ENCODE assay signal across 8 cellular contexts in genomic region chr3:36943601-36944000, GRCh38. TPM values are rescaled to one million over a fixed set of nuclear protein-coding genes. Genes with fewer than 3 reads are reported as not detected.
A peak's percentile ranks its signal among the peaks of the same experiment; 100 is the strongest.
DNase-seq lines count a peak whose midpoint lies in the region; TF ChIP-seq lines count a peak whose summit lies in the region.

No MANE protein-coding gene starts in this region.

- DNase-seq in Karpas-422 (peak; percentile 52), nephron progenitor cell (no peak), hepatic stellate cell (ENCODE audit: low spot score) (no peak), MG63 (no peak), EL (no peak), medulla oblongata (ENCODE audit: extremely low spot score) (no peak)

- TF ChIP-seq CTCF in nephron progenitor cell (IDR thresholded peaks at IDR 0.05), result no peak

- peaks cover 41% of the 10 kb centered on the region for H3K4me1 Mint-ChIP-seq in nephron progenitor cell

- H3K36me3 ChIP-seq in BLaER1 (no peaks in the 10 kb centered on the region), Karpas-422 (ENCODE audit: insufficient read depth, low read length) (no peaks in the 10 kb centered on the region), duodenal mucosa (ENCODE audit: control insufficient read depth in 1 of 2, insufficient read depth in 2 of 2, low read length in 2 of 2) (no peaks in the 10 kb centered on the region), MG63 (no peaks in the 10 kb centered on the region)

- no peak overlapping the region for H3K27ac Mint-ChIP-seq in nephron progenitor cell

- H3K4me3 Mint-ChIP-seq in nephron progenitor cell, result peak overlapping the region; percentile 82

- H3K27me3 ChIP-seq in BLaER1, result no peaks in the 10 kb centered on the region; the same call in 1 of the 2 replicates
- H3K27me3 ChIP-seq in Karpas-422 (ENCODE audit: low read length), result no peaks in the 10 kb centered on the region
- H3K27me3 ChIP-seq in duodenal mucosa (ENCODE audit: control insufficient read depth in 1 of 2, insufficient read depth in 2 of 2, low read length in 2 of 2), result peaks cover 0 to 3% of the 10 kb centered on the region in 2 donors
- H3K27me3 ChIP-seq in MG63, result no peaks in the 10 kb centered on the region

- no peaks in the 10 kb centered on the region for H3K9me2 ChIP-seq in Karpas-422 (replicated peaks; ENCODE audit: insufficient read depth, low read length)

- peaks cover 50% of the 10 kb centered on the region for H3K79me2 ChIP-seq in Karpas-422 (ENCODE audit: low read length)

- no peaks in the 10 kb centered on the region for H4K20me1 ChIP-seq in BLaER1
- no peaks in the 10 kb centered on the region for H4K20me1 ChIP-seq in Karpas-422 (ENCODE audit: insufficient read depth, low read depth, low read length)

- peaks cover 28% of the 10 kb centered on the region for H3K36me3 Mint-ChIP-seq in nephron progenitor cell (ENCODE audit: low read depth)

- H3K4me2 ChIP-seq in BLaER1 (peak overlapping the region; percentile 89), Karpas-422 (ENCODE audit: low read depth, low read length, poor library complexity, severe bottlenecking) (peak overlapping the region; percentile 87)

- H3K27ac ChIP-seq in BLaER1 (peak overlapping the region; percentile 92), Karpas-422 (ENCODE audit: low read length) (peak overlapping the region; percentile 75), duodenal mucosa (ENCODE audit: low read depth, low read length) (no peak overlapping the region)

- H3K9me3 ChIP-seq in BLaER1, result peaks cover 35% of the 10 kb centered on the region
- H3K9me3 ChIP-seq in Karpas-422 (ENCODE audit: low read length), result no peaks in the 10 kb centered on the region
- no peaks in the 10 kb centered on the region for H3K9me3 ChIP-seq in duodenal mucosa (ENCODE audit: control insufficient read depth in 1 of 2, low read length in 2 of 2)
- H3K9me3 ChIP-seq in MG63, result no peaks in the 10 kb centered on the region

- H3K4me3 ChIP-seq in BLaER1, result peak overlapping the region; percentile 88
- peak overlapping the region; percentile 88 for H3K4me3 ChIP-seq in Karpas-422 (ENCODE audit: low read length)
- peak overlapping the region; percentile 79 to 84 for H3K4me3 ChIP-seq in duodenal mucosa (ENCODE audit: low read depth in 1 of 2, low read length in 2 of 2)
- no peak overlapping the region for H3K4me3 ChIP-seq in MG63

- peaks cover 36% of the 10 kb centered on the region for H3K9me3 Mint-ChIP-seq in nephron progenitor cell

- H3K9ac ChIP-seq in BLaER1 (peak overlapping the region; percentile 90), Karpas-422 (ENCODE audit: low read length) (peak overlapping the region; percentile 98), duodenal mucosa (ENCODE audit: low read depth in 1 of 2, low read length in 2 of 2) (peak overlapping the region; percentile 52 to 70)

- H3K4me1 ChIP-seq in BLaER1 (peaks cover 18% of the 10 kb centered on the region), Karpas-422 (ENCODE audit: low read length) (peaks cover 14% of the 10 kb centered on the region), duodenal mucosa (ENCODE audit: control insufficient read depth in 1 of 2, insufficient read depth in 2 of 2, low read length in 2 of 2) (peaks cover 0 to 13% of the 10 kb centered on the region in 2 donors)

- peaks cover 37% of the 10 kb centered on the region for H3K27me3 Mint-ChIP-seq in nephron progenitor cell (ENCODE audit: low read depth, poor library complexity)

- H2AFZ ChIP-seq in Karpas-422 (ENCODE audit: low read length), result no peak overlapping the region

RNA-seq across cellular contexts. Expression of gene TRANK1, which starts 1.3 kb away (rescaled TPM):
- total RNA-seq in Karpas-422 (2014; rRNA removed; shearing (Covaris generic); ENCODE audit: low replicate concordance), result 83.4 and 123 TPM in 2 replicates
- total RNA-seq in MG63 (2014; rRNA removed; shearing (Covaris generic); ENCODE audit: low replicate concordance), result 1.0 and 3.8 TPM in 2 replicates

RNA-seq across cellular contexts. Expression of gene EPM2AIP1, which starts 49.3 kb away (rescaled TPM):
- 20.7 and 27.5 TPM in 2 replicates for total RNA-seq in Karpas-422 (2014; rRNA removed; shearing (Covaris generic); ENCODE audit: low replicate concordance)
- 2.8 and 5.1 TPM in 2 replicates for total RNA-seq in MG63 (2014; rRNA removed; shearing (Covaris generic); ENCODE audit: low replicate concordance)

RNA-seq across cellular contexts. Expression of gene MLH1, which starts 49.7 kb away (rescaled TPM):
- total RNA-seq in Karpas-422 (2014; rRNA removed; shearing (Covaris generic); ENCODE audit: low replicate concordance), result 47.8 and 61.4 TPM in 2 replicates
- total RNA-seq in MG63 (2014; rRNA removed; shearing (Covaris generic); ENCODE audit: low replicate concordance), result 37.2 and 41.1 TPM in 2 replicates

Comparison
In these comparisons a context has a peak if more than half of its experiments do, and no peak if none do; other contexts are left out.
1. RNA of gene TRANK1, which starts 1.3 kb away (total RNA-seq): 83.4 to 123 TPM in Karpas-422; 1.0 to 3.8 TPM in MG63; every median in the first group is over 10 times any median in the second.
2. Peak in every context shown above with its lines, with median percentiles within 50 percentile points of each other: H3K9ac ChIP-seq.